ENCODE assay signal across 10 cellular contexts in the genomic region with DNA sequence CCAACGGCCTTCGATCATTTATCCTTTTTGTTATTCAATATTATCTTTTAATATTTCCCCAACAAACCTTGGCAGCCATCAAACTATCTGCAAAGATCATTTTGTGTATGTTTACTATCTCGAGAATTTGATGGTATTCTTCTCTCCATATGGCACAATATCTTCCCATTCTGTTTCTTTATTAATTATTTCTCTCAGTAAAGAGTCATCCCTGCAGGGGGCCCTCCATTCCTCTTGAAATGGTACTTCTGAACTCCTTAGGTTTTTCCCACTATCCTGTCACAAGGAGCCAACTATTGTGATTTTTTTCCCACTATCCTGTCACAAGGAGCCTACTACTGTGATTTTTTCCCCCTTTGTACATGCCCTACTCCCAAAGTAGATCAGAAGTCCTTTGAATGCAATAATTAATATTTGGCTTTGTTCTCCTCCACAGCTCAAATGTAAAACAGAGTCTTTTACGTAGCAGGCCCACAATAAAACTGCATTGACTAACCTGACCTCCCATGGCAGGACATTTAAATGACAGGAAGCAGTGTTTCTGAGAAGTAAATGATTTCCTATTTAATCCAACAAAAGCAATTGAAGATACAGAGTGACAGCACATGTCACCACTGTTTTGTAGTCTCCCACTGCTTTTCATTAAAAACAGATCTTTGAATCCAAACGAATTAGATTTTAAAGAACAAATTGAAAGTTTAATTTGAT. TPM values are rescaled to one million over a fixed set of nuclear protein-coding genes. Genes with fewer than 3 reads are reported as not detected.
A peak's percentile ranks its signal among the peaks of the same experiment; 100 is the strongest.
DNase-seq lines count a peak whose midpoint lies in the region; ATAC-seq and TF ChIP-seq lines count a peak whose summit lies in the region.
"Had no signal": no experiment of that assay in that cellular context is flagged by ENCODE, and none has a peak within 500 bp of the region (broad histone marks: within the 10 kb centered on the region; RNA-seq: fewer than 3 reads in every experiment).

No MANE protein-coding gene starts in this region.

- TF ChIP-seq CTCF in Calu3 (IDR thresholded peaks at IDR 0.05; ENCODE audit: unreplicated experiment) (no peak), hepatocyte (IDR thresholded peaks at IDR 0.05; ENCODE audit: poor library complexity) (no peak)

- H3K4me3 Mint-ChIP-seq in Calu3 (ENCODE audit: low read depth, unreplicated experiment) = no peak overlapping the region
- H3K4me3 Mint-ChIP-seq in stimulated activated naive CD8-positive, alpha-beta T cell treated with anti-CD3 and anti-CD28 coated beads, Interleukin-15, amount 100 ng/mL, for 72 hours = no peak overlapping the region
- H3K4me3 Mint-ChIP-seq: CD8-positive, alpha-beta memory T cell had no signal

- H3K4me3 ChIP-seq in HUES64 (ENCODE audit: low read length) (no peak overlapping the region), hepatocyte (no peak overlapping the region)
- H3K4me3 ChIP-seq: thoracic aorta had no signal

- no peaks in the 10 kb centered on the region for H3K27me3 Mint-ChIP-seq in Calu3 (ENCODE audit: unreplicated experiment)
- no peaks in the 10 kb centered on the region for H3K27me3 Mint-ChIP-seq in stimulated activated naive CD8-positive, alpha-beta T cell treated with anti-CD3 and anti-CD28 coated beads, Interleukin-15, amount 100 ng/mL, for 72 hours
- H3K27me3 Mint-ChIP-seq: CD8-positive, alpha-beta memory T cell had no signal

- no peaks in the 10 kb centered on the region for H4K20me1 ChIP-seq in hepatocyte (ENCODE audit: insufficient read depth, poor library complexity, severe bottlenecking)

- H3K27ac ChIP-seq in HUES64 (ENCODE audit: low read depth, low read length) = peak overlapping the region; percentile 12; the same call in 1 of the 2 replicates
- H3K27ac ChIP-seq in hepatocyte = no peak overlapping the region
- H3K27ac ChIP-seq: brain microvascular endothelial cell, thoracic aorta had no signal

- DNase-seq in Calu3 (no peak), OCI-M1 (lab: John Stamatoyannopoulos, UW) (peak; percentile 13), hepatocyte (ENCODE audit: low spot score) (peak; percentile 6), hippocampal formation (lab: John Stamatoyannopoulos, UW) (no peak)
- DNase-seq in stimulated activated naive CD8-positive, alpha-beta T cell treated with anti-CD3 and anti-CD28 coated beads, Interleukin-15, amount 100 ng/mL, for 72 hours = no peak
- DNase-seq: brain microvascular endothelial cell; CD8-positive, alpha-beta memory T cell had no signal

- intact Hi-C loops in Calu3 (cut with micrococcal nuclease; ENCODE audit: unreplicated experiment) = no loop called here

- ATAC-seq in HG02852 (IDR thresholded peaks at IDR 0.05; ENCODE audit: unreplicated experiment) = no peak
- no peak for ATAC-seq in stimulated activated naive CD8-positive, alpha-beta T cell treated with anti-CD3 and anti-CD28 coated beads, Interleukin-15, amount 100 ng/mL, for 72 hours

- H2AFZ ChIP-seq in hepatocyte = no peak overlapping the region

- no peaks in the 10 kb centered on the region for H3K36me3 ChIP-seq in HUES64 (ENCODE audit: insufficient read depth, low read length)
- no peaks in the 10 kb centered on the region for H3K36me3 ChIP-seq in hepatocyte (replicated peaks; ENCODE audit: insufficient read depth, low read depth)
- H3K36me3 ChIP-seq: brain microvascular endothelial cell, thoracic aorta had no signal

- H3K4me1 Mint-ChIP-seq in Calu3 (ENCODE audit: low read depth, unreplicated experiment) = peaks cover 10% of the 10 kb centered on the region
- H3K4me1 Mint-ChIP-seq in stimulated activated naive CD8-positive, alpha-beta T cell treated with anti-CD3 and anti-CD28 coated beads, Interleukin-15, amount 100 ng/mL, for 72 hours = no peaks in the 10 kb centered on the region
- H3K4me1 Mint-ChIP-seq: CD8-positive, alpha-beta memory T cell had no signal

- no peaks in the 10 kb centered on the region for H3K79me2 ChIP-seq in hepatocyte

- H3K9me3 Mint-ChIP-seq in Calu3 (ENCODE audit: low read depth, unreplicated experiment) = peaks cover 2% of the 10 kb centered on the region
- H3K9me3 Mint-ChIP-seq in stimulated activated naive CD8-positive, alpha-beta T cell treated with anti-CD3 and anti-CD28 coated beads, Interleukin-15, amount 100 ng/mL, for 72 hours = peaks cover 0 to 20% of the 10 kb centered on the region in 2 donors

- H3K9me3 ChIP-seq in HUES64 (ENCODE audit: insufficient read depth, low read depth, low read length) (peaks cover 4% of the 10 kb centered on the region; the same call in 1 of the 2 replicates), hepatocyte (ENCODE audit: low read depth) (no peaks in the 10 kb centered on the region)
- H3K9me3 ChIP-seq: thoracic aorta had no signal

- H3K9ac ChIP-seq in HUES64 (ENCODE audit: low read depth, low read length) = no peak overlapping the region

- H3K4me1 ChIP-seq in HUES64 (ENCODE audit: insufficient read depth, low read length) (peaks cover 35% of the 10 kb centered on the region), hepatocyte (ENCODE audit: insufficient read depth) (no peaks in the 10 kb centered on the region)

- no peaks in the 10 kb centered on the region for H3K9me2 ChIP-seq in hepatocyte (replicated peaks; ENCODE audit: insufficient read depth)

- H3K36me3 Mint-ChIP-seq in Calu3 (ENCODE audit: insufficient read depth, unreplicated experiment) = no peaks in the 10 kb centered on the region
- H3K36me3 Mint-ChIP-seq: CD8-positive, alpha-beta memory T cell had no signal

- CTCF ChIA-PET in Calu3 (lab: Charles Lee) = interaction anchor here (1.0 kb wide), 1 partner anchor 438 kb away, joined by 5 read pairs; no protein-coding TSS in a partner anchor

- BruUV-seq in Calu3 (replicated peaks; lab: Mats Ljungman, UMichigan) = no TSS peak

- H3K4me2 ChIP-seq in hepatocyte = no peak overlapping the region

- H3K27me3 ChIP-seq in HUES64 (ENCODE audit: insufficient read depth, low read length) (no peaks in the 10 kb centered on the region), hepatocyte (no peaks in the 10 kb centered on the region)
- H3K27me3 ChIP-seq: brain microvascular endothelial cell had no signal

- 77% methylated on average over 4 of the region's 5 CpGs for WGBS in HUES64
- WGBS in hepatocyte (ENCODE audit: low lambda C conversion rate, missing lambda C conversion rate) = 71% methylated on average over 5 of the region's 5 CpGs

- peak overlapping the region; percentile 38 for H3K27ac Mint-ChIP-seq in Calu3 (ENCODE audit: unreplicated experiment)
- H3K27ac Mint-ChIP-seq in stimulated activated naive CD8-positive, alpha-beta T cell treated with anti-CD3 and anti-CD28 coated beads, Interleukin-15, amount 100 ng/mL, for 72 hours = no peak overlapping the region

RNA-seq across cellular contexts. Expression of gene PDGFD, which starts 43.3 kb away (rescaled TPM):
- total RNA-seq in Calu3 (2022) = 5.1 and 7.2 TPM in 2 replicates
- 2.9 TPM for polyA plus RNA-seq in HUES64 (2013, experiment 1 of 2)
- polyA plus RNA-seq in HUES64 (2013, experiment 2 of 2) = 4.0 TPM
- 25.6 and 29.6 TPM in 2 replicates for total RNA-seq in hepatocyte
- 17.3 and 17.7 TPM in 2 replicates for polyA plus RNA-seq in hepatocyte

Comparison
In these comparisons a context has a peak if more than half of its experiments do, and no peak if none do; other contexts are left out.
1. DNase-seq: peak in OCI-M1 (single experiment) and hepatocyte (single experiment); none in Calu3 (single experiment), hippocampal formation (0 of 2) and stimulated activated naive CD8-positive, alpha-beta T cell treated with anti-CD3 and anti-CD28 coated beads, Interleukin-15, amount 100 ng/mL, for 72 hours (0 of 2).